Comparison of ENCODE assay signal across 1 cellular context in genomic region chr20:38601216-38602184, GRCh38.
TF ChIP-seq lines count a peak whose summit lies in the region.

ARHGAP40 (plus strand) TSS chr20:38601809.

TF ChIP-seq in HepG2, 621 proteins besides CTCF, POLR2A, EP300 and RAD21 (continued from another document and continues in another):
- TF ChIP-seq, protein P1, sequence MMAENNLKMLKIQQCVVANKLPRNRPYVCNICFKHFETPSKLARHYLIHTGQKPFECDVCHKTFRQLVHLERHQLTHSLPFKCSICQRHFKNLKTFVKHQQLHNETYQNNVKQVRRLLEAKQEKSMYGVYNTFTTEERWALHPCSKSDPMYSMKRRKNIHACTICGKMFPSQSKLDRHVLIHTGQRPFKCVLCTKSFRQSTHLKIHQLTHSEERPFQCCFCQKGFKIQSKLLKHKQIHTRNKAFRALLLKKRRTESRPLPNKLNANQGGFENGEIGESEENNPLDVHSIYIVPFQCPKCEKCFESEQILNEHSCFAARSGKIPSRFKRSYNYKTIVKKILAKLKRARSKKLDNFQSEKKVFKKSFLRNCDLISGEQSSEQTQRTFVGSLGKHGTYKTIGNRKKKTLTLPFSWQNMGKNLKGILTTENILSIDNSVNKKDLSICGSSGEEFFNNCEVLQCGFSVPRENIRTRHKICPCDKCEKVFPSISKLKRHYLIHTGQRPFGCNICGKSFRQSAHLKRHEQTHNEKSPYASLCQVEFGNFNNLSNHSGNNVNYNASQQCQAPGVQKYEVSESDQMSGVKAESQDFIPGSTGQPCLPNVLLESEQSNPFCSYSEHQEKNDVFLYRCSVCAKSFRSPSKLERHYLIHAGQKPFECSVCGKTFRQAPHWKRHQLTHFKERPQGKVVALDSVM (CRISPR knock-in tag; IDR thresholded peaks at IDR 0.05), result peak; percentile 74
- TF ChIP-seq ZNF773 (CRISPR knock-in tag; IDR thresholded peaks at IDR 0.05; ENCODE audit: borderline replicate concordance) (0 out of 2 replicates have a peak, but pooled peaks have one; percentile 58), MTF2 (CRISPR knock-in tag; IDR thresholded peaks at IDR 0.05; ENCODE audit: borderline replicate concordance) (peak; percentile 60; the same call in 1 of the 2 replicates), AGO2 (optimal IDR thresholded peaks at IDR 0.05; ENCODE audit: low read depth, low read length) (peak; percentile 39), ARID3A (IDR thresholded peaks at IDR 0.05; ENCODE audit: low read depth, low read length) (no peak), ZNF260 (CRISPR knock-in tag; IDR thresholded peaks at IDR 0.05; ENCODE audit: borderline replicate concordance, low read depth) (no peak), ARNTL (CRISPR knock-in tag; IDR thresholded peaks at IDR 0.05) (no peak), ZHX1 (CRISPR knock-in tag; IDR thresholded peaks at IDR 0.05; ENCODE audit: low read depth) (no peak), KDM2A (CRISPR knock-in tag; IDR thresholded peaks at IDR 0.05; ENCODE audit: borderline replicate concordance, low read depth) (peak; percentile 58; the same call in 1 of the 2 replicates), MATR3 (CRISPR knock-in tag; IDR thresholded peaks at IDR 0.05) (no peak), ZSCAN22 (CRISPR knock-in tag; IDR thresholded peaks at IDR 0.05) (no peak), PREB (CRISPR knock-in tag; IDR thresholded peaks at IDR 0.05) (no peak), ZNF768 (CRISPR knock-in tag; IDR thresholded peaks at IDR 0.05) (peak; percentile 57), STAG1 (CRISPR knock-in tag; IDR thresholded peaks at IDR 0.05) (peak; percentile 2; the same call in 1 of the 2 replicates), MTA1 (CRISPR knock-in tag; IDR thresholded peaks at IDR 0.05; ENCODE audit: borderline replicate concordance) (no peak), DNMT1 (CRISPR knock-in tag; IDR thresholded peaks at IDR 0.05) (peak; percentile 89; the same call in 1 of the 2 replicates), ZNF225 (CRISPR knock-in tag; IDR thresholded peaks at IDR 0.05) (peak; percentile 90; the same call in 1 of the 2 replicates), ZNF326 (CRISPR knock-in tag; IDR thresholded peaks at IDR 0.05; ENCODE audit: borderline replicate concordance) (no peak), SRSF4 (IDR thresholded peaks at IDR 0.05; ENCODE audit: low read depth, low read length, poor library complexity, severe bottlenecking) (no peak), BRD4 (CRISPR knock-in tag; IDR thresholded peaks at IDR 0.05) (peak; percentile 45; the same call in 1 of the 2 replicates), SMC3 (IDR thresholded peaks at IDR 0.05; ENCODE audit: low read length) (no peak), SUZ12 (IDR thresholded peaks at IDR 0.05; ENCODE audit: low read depth, low read length) (no peak), ZNF616 (CRISPR knock-in tag; IDR thresholded peaks at IDR 0.05; ENCODE audit: low read depth) (no peak), ELF3 (CRISPR knock-in tag; IDR thresholded peaks at IDR 0.05) (no peak), SALL2 (CRISPR knock-in tag; IDR thresholded peaks at IDR 0.05) (peak; percentile 30; the same call in 1 of the 2 replicates), TEAD3 (CRISPR knock-in tag; optimal IDR thresholded peaks at IDR 0.05; ENCODE audit: borderline replicate concordance) (peak; percentile 77), NKX3-1 (CRISPR knock-in tag; IDR thresholded peaks at IDR 0.05) (0 out of 2 replicates have a peak, but pooled peaks have one; percentile 53), ZNF747 (CRISPR knock-in tag; IDR thresholded peaks at IDR 0.05; ENCODE audit: borderline replicate concordance) (peak; percentile 76; the same call in 1 of the 2 replicates), ZNF496 (CRISPR knock-in tag; IDR thresholded peaks at IDR 0.05; ENCODE audit: insufficient replicate concordance) (no peak), YEATS4 (CRISPR knock-in tag; IDR thresholded peaks at IDR 0.05; ENCODE audit: borderline replicate concordance) (peak; percentile 39; the same call in 1 of the 2 replicates), SMARCE1 (IDR thresholded peaks at IDR 0.05; ENCODE audit: borderline replicate concordance) (no peak)
- TF ChIP-seq, protein P2, sequence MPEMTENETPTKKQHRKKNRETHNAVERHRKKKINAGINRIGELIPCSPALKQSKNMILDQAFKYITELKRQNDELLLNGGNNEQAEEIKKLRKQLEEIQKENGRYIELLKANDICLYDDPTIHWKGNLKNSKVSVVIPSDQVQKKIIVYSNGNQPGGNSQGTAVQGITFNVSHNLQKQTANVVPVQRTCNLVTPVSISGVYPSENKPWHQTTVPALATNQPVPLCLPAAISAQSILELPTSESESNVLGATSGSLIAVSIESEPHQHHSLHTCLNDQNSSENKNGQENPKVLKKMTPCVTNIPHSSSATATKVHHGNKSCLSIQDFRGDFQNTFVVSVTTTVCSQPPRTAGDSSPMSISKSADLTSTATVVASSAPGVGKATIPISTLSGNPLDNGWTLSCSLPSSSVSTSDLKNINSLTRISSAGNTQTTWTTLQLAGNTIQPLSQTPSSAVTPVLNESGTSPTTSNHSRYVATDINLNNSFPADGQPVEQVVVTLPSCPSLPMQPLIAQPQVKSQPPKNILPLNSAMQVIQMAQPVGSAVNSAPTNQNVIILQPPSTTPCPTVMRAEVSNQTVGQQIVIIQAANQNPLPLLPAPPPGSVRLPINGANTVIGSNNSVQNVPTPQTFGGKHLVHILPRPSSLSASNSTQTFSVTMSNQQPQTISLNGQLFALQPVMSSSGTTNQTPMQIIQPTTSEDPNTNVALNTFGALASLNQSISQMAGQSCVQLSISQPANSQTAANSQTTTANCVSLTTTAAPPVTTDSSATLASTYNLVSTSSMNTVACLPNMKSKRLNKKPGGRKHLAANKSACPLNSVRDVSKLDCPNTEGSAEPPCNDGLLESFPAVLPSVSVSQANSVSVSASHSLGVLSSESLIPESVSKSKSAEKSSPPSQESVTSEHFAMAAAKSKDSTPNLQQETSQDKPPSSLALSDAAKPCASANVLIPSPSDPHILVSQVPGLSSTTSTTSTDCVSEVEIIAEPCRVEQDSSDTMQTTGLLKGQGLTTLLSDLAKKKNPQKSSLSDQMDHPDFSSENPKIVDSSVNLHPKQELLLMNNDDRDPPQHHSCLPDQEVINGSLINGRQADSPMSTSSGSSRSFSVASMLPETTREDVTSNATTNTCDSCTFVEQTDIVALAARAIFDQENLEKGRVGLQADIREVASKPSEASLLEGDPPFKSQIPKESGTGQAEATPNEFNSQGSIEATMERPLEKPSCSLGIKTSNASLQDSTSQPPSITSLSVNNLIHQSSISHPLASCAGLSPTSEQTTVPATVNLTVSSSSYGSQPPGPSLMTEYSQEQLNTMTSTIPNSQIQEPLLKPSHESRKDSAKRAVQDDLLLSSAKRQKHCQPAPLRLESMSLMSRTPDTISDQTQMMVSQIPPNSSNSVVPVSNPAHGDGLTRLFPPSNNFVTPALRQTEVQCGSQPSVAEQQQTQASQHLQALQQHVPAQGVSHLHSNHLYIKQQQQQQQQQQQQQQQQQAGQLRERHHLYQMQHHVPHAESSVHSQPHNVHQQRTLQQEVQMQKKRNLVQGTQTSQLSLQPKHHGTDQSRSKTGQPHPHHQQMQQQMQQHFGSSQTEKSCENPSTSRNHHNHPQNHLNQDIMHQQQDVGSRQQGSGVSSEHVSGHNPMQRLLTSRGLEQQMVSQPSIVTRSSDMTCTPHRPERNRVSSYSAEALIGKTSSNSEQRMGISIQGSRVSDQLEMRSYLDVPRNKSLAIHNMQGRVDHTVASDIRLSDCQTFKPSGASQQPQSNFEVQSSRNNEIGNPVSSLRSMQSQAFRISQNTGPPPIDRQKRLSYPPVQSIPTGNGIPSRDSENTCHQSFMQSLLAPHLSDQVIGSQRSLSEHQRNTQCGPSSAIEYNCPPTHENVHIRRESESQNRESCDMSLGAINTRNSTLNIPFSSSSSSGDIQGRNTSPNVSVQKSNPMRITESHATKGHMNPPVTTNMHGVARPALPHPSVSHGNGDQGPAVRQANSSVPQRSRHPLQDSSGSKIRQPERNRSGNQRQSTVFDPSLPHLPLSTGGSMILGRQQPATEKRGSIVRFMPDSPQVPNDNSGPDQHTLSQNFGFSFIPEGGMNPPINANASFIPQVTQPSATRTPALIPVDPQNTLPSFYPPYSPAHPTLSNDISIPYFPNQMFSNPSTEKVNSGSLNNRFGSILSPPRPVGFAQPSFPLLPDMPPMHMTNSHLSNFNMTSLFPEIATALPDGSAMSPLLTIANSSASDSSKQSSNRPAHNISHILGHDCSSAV (CRISPR knock-in tag; IDR thresholded peaks at IDR 0.05; ENCODE audit: borderline replicate concordance), result no peak
- TF ChIP-seq, protein P3, sequence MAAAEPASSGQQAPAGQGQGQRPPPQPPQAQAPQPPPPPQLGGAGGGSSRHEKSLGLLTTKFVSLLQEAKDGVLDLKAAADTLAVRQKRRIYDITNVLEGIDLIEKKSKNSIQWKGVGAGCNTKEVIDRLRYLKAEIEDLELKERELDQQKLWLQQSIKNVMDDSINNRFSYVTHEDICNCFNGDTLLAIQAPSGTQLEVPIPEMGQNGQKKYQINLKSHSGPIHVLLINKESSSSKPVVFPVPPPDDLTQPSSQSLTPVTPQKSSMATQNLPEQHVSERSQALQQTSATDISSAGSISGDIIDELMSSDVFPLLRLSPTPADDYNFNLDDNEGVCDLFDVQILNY (CRISPR knock-in tag; conservative IDR thresholded peaks at IDR 0.05), result no peak
- TF ChIP-seq, protein P4, sequence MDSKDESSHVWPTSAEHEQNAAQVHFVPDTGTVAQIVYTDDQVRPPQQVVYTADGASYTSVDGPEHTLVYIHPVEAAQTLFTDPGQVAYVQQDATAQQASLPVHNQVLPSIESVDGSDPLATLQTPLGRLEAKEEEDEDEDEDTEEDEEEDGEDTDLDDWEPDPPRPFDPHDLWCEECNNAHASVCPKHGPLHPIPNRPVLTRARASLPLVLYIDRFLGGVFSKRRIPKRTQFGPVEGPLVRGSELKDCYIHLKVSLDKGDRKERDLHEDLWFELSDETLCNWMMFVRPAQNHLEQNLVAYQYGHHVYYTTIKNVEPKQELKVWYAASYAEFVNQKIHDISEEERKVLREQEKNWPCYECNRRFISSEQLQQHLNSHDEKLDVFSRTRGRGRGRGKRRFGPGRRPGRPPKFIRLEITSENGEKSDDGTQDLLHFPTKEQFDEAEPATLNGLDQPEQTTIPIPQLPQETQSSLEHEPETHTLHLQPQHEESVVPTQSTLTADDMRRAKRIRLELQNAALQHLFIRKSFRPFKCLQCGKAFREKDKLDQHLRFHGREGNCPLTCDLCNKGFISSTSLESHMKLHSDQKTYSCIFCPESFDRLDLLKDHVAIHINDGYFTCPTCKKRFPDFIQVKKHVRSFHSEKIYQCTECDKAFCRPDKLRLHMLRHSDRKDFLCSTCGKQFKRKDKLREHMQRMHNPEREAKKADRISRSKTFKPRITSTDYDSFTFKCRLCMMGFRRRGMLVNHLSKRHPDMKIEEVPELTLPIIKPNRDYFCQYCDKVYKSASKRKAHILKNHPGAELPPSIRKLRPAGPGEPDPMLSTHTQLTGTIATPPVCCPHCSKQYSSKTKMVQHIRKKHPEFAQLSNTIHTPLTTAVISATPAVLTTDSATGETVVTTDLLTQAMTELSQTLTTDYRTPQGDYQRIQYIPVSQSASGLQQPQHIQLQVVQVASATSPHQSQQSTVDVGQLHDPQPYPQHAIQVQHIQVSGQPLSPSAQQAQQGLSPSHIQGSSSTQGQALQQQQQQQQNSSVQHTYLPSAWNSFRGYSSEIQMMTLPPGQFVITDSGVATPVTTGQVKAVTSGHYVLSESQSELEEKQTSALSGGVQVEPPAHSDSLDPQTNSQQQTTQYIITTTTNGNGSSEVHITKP (CRISPR knock-in tag; IDR thresholded peaks at IDR 0.05; ENCODE audit: low read depth), result no peak; the same call in 1 of the 2 replicates
- TF ChIP-seq, protein P5, sequence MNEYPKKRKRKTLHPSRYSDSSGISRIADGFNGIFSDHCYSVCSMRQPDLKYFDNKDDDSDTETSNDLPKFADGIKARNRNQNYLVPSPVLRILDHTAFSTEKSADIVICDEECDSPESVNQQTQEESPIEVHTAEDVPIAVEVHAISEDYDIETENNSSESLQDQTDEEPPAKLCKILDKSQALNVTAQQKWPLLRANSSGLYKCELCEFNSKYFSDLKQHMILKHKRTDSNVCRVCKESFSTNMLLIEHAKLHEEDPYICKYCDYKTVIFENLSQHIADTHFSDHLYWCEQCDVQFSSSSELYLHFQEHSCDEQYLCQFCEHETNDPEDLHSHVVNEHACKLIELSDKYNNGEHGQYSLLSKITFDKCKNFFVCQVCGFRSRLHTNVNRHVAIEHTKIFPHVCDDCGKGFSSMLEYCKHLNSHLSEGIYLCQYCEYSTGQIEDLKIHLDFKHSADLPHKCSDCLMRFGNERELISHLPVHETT (CRISPR knock-in tag; conservative IDR thresholded peaks at IDR 0.05), result no peak
- TF ChIP-seq, protein P6, sequence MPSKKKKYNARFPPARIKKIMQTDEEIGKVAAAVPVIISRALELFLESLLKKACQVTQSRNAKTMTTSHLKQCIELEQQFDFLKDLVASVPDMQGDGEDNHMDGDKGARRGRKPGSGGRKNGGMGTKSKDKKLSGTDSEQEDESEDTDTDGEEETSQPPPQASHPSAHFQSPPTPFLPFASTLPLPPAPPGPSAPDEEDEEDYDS (CRISPR knock-in tag; IDR thresholded peaks at IDR 0.05), result no peak
